Comparison of ENCODE assay signal across 1 cellular context in genomic region chr2:112055110-112055832, GRCh38.
A peak's percentile ranks its signal among the peaks of the same experiment; 100 is the strongest.
TF ChIP-seq lines count a peak whose summit lies in the region.

TMEM87B (plus strand) TSS chr2:112055269; CDS start chr2:112055592, 323 bp downstream.

TF ChIP-seq in K562, 482 proteins besides CTCF, POLR2A, EP300 and RAD21 (continued from another document and continues in another):
- TF ChIP-seq TAF9B (IDR thresholded peaks at IDR 0.05; ENCODE audit: partially characterized antibody) (peak; percentile 92), ZNF354B (CRISPR knock-in tag; IDR thresholded peaks at IDR 0.05) (no peak), ZNF253 (CRISPR knock-in tag; conservative IDR thresholded peaks at IDR 0.05) (no peak), ZNF589 (CRISPR knock-in tag; IDR thresholded peaks at IDR 0.05; ENCODE audit: low read depth) (peak; percentile 84), HDAC2 (IDR thresholded peaks at IDR 0.05) (peak; percentile 84), ZNF165 (CRISPR knock-in tag; IDR thresholded peaks at IDR 0.05; ENCODE audit: borderline replicate concordance) (no peak), ZKSCAN3 (CRISPR knock-in tag; IDR thresholded peaks at IDR 0.05) (no peak), CBX3 (IDR thresholded peaks at IDR 0.05; ENCODE audit: borderline replicate concordance in 1 of 2, low read length in 2 of 2) (peak in 1 of 2 experiments; percentile 67; a peak in 1 of 3 replicates), ZNF561 (CRISPR knock-in tag; conservative IDR thresholded peaks at IDR 0.05) (no peak), ARID1B (IDR thresholded peaks at IDR 0.05) (peak; percentile 97), JUND (IDR thresholded peaks at IDR 0.05; ENCODE audit: borderline replicate concordance, low read depth, low read length) (peak; percentile 46), JUND (tag; IDR thresholded peaks at IDR 0.05; ENCODE audit: borderline replicate concordance, low read depth, low read length) (peak; percentile 27; the same call in 1 of the 3 replicates), ATF7 (IDR thresholded peaks at IDR 0.05) (0 out of 2 replicates have a peak, but pooled peaks have one; percentile 39), CEBPG (CRISPR knock-in tag; IDR thresholded peaks at IDR 0.05) (peak; percentile 43; the same call in 1 of the 2 replicates), CEBPG (tag; conservative IDR thresholded peaks at IDR 0.05 in 1 of 2, IDR thresholded peaks at IDR 0.05 in 1 of 2) (no peak), SREBF2 (CRISPR knock-in tag; IDR thresholded peaks at IDR 0.05) (no peak), MTA1 (IDR thresholded peaks at IDR 0.05; ENCODE audit: borderline replicate concordance) (0 out of 2 replicates have a peak, but pooled peaks have one; percentile 38), BCOR (IDR thresholded peaks at IDR 0.05) (peak; percentile 89), ZNF584 (CRISPR knock-in tag; IDR thresholded peaks at IDR 0.05; ENCODE audit: low read depth) (no peak), ZFX (CRISPR knock-in tag; IDR thresholded peaks at IDR 0.05) (peak; percentile 96), NKRF (IDR thresholded peaks at IDR 0.05; ENCODE audit: borderline replicate concordance) (peak; percentile 53; the same call in 1 of the 2 replicates), FOXP4 (CRISPR knock-in tag; IDR thresholded peaks at IDR 0.05; ENCODE audit: borderline replicate concordance) (peak; percentile 84; the same call in 1 of the 2 replicates), NEUROD1 (IDR thresholded peaks at IDR 0.05; ENCODE audit: borderline replicate concordance, low read depth, low read length, partially characterized antibody) (peak; percentile 57), ETV5 (CRISPR knock-in tag; IDR thresholded peaks at IDR 0.05; ENCODE audit: low read depth) (peak; percentile 91), FOXK1 (CRISPR knock-in tag; IDR thresholded peaks at IDR 0.05; ENCODE audit: borderline replicate concordance) (peak; percentile 90; the same call in 1 of the 2 replicates), PML (IDR thresholded peaks at IDR 0.05; ENCODE audit: low read length) (peak; percentile 86), UBTF (IDR thresholded peaks at IDR 0.05; ENCODE audit: borderline replicate concordance in 1 of 2, low read depth in 2 of 2, low read length in 2 of 2) (peak; percentile 92 to 98), CHD1 (IDR thresholded peaks at IDR 0.05; ENCODE audit: low read length) (peak; percentile 29), SIN3A (IDR thresholded peaks at IDR 0.05; ENCODE audit: borderline replicate concordance in 2 of 2, control insufficient read depth in 1 of 2, low read depth in 2 of 2, low read length in 2 of 2) (peak in 1 of 2 experiments; percentile 79; a peak in 1 of 4 replicates), HCFC1 (IDR thresholded peaks at IDR 0.05; ENCODE audit: low read depth, low read length) (peak; percentile 27; the same call in 1 of the 2 replicates), ZNF76 (CRISPR knock-in tag; IDR thresholded peaks at IDR 0.05; ENCODE audit: borderline replicate concordance) (peak; percentile 49; the same call in 1 of the 2 replicates), MAFG (tag; conservative IDR thresholded peaks at IDR 0.05) (no peak), ZNF449 (CRISPR knock-in tag; IDR thresholded peaks at IDR 0.05) (no peak), TBP (optimal IDR thresholded peaks at IDR 0.05; ENCODE audit: low read depth, low read length) (peak; percentile 38), FUS (optimal IDR thresholded peaks at IDR 0.05; ENCODE audit: low read depth, low read length) (peak; percentile 73), DMBX1 (CRISPR knock-in tag; IDR thresholded peaks at IDR 0.05; ENCODE audit: borderline replicate concordance) (peak; percentile 69; the same call in 1 of the 2 replicates), CBFB (CRISPR knock-in tag; IDR thresholded peaks at IDR 0.05) (peak; percentile 80; the same call in 1 of the 2 replicates), NCOA1 (IDR thresholded peaks at IDR 0.05; ENCODE audit: low read depth) (peak; percentile 80; the same call in 1 of the 2 replicates), BHLHE40 (IDR thresholded peaks at IDR 0.05; ENCODE audit: low read length) (peak; percentile 98), SRF (CRISPR knock-in tag; IDR thresholded peaks at IDR 0.05) (peak in 1 of 2 experiments; percentile 50; a peak in 2 of 4 replicates), BRD4 (IDR thresholded peaks at IDR 0.05) (peak; percentile 66; the same call in 1 of the 2 replicates), ZNF395 (CRISPR knock-in tag; IDR thresholded peaks at IDR 0.05) (peak; percentile 86), KAT7 (CRISPR knock-in tag; IDR thresholded peaks at IDR 0.05; ENCODE audit: borderline replicate concordance) (peak; percentile 99), TFAP4 (CRISPR knock-in tag; IDR thresholded peaks at IDR 0.05; ENCODE audit: borderline replicate concordance) (peak; percentile 100), YY1 (IDR thresholded peaks at IDR 0.05; ENCODE audit: borderline replicate concordance in 1 of 3, control insufficient read depth in 1 of 3, extremely low read depth in 1 of 3, insufficient read depth in 3 of 3, insufficient read length in 1 of 3, insufficient replicate concordance in 2 of 3, low read depth in 1 of 3, low read length in 2 of 3) (peak; percentile 32 to 88 (median 84)), SUPT5H (IDR thresholded peaks at IDR 0.05) (peak; percentile 80), CBFA2T3 (IDR thresholded peaks at IDR 0.05) (peak; percentile 98), ZHX1 (conservative IDR thresholded peaks at IDR 0.05; ENCODE audit: low read length) (no peak), RCOR1 (IDR thresholded peaks at IDR 0.05; ENCODE audit: borderline replicate concordance in 1 of 2, low read depth in 2 of 2, low read length in 2 of 2) (peak in 1 of 2 experiments; percentile 89; a peak in 2 of 4 replicates), CXXC5 (CRISPR knock-in tag; IDR thresholded peaks at IDR 0.05) (peak; percentile 92), SMARCC2 (IDR thresholded peaks at IDR 0.05; ENCODE audit: low read depth) (peak; percentile 66; the same call in 1 of the 2 replicates), ETV1 (tag; conservative IDR thresholded peaks at IDR 0.05; ENCODE audit: low read depth) (peak; percentile 72), ZNF511 (CRISPR knock-in tag; IDR thresholded peaks at IDR 0.05) (peak; percentile 85), HMGN3 (IDR thresholded peaks at IDR 0.05; ENCODE audit: borderline replicate concordance, extremely low read depth, insufficient read length, low read depth, low read length) (peak; percentile 98), TRIM24 (IDR thresholded peaks at IDR 0.05) (peak; percentile 56 to 87), CBFA2T2 (conservative IDR thresholded peaks at IDR 0.05) (peak; percentile 95), SP2 (IDR thresholded peaks at IDR 0.05; ENCODE audit: extremely low read depth, low read depth, low read length, poor library complexity, severe bottlenecking) (no peak), STAT5A (IDR thresholded peaks at IDR 0.05; ENCODE audit: borderline replicate concordance, low read length) (peak; percentile 83)
